Comparison of ENCODE assay signal across 26 cellular contexts in the genomic region with DNA sequence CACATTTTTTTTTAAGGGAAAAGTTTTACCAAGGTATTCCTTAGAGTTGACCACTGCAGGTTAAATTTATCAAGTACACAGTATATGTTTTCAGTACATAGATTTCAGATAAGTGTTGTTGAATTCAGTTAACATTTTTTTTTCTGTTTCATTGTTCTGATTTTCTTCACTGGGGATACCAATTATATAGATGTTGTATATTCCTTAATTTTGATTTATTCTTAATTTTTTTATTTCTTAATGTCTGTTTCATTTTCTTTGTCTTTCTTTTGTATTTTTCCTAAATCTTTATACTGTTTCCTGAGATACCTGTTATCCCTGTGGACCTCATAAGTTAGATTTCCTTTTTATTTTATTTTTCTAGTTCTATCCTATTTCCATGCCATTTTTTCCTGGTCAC.
"Had no signal": no experiment of that assay in that cellular context is flagged by ENCODE, and none has a peak within 500 bp of the region (broad histone marks: within the 10 kb centered on the region; RNA-seq: fewer than 3 reads in every experiment).

No MANE protein-coding gene starts in this region.

- H3K27ac ChIP-seq: stomach, suprapubic skin, testis, thoracic aorta, thyroid gland, tibial artery, tibial nerve, transverse colon, upper lobe of left lung, upper lobe of right lung, uterus, vagina had no signal

- ATAC-seq: stimulated activated effector memory CD8-positive, alpha-beta T cell treated with anti-CD3 and anti-CD28 coated beads, Interleukin-12 subunit alpha, Interleukin-12 subunit beta, amount 100 ng/mL, for 72 hours; stimulated activated memory B cell treated with anti-CD40 and anti-IgM and Interleukin-4, amounts not matched to agents 10 μg/mL and 1 μg/mL and 100 μg/mL, for 72 hours; stimulated activated naive B cell treated with anti-CD40 and anti-IgM and Interleukin-4, amounts not matched to agents 10 μg/mL and 1 μg/mL and 100 μg/mL, for 72 hours; stimulated activated naive CD8-positive, alpha-beta T cell treated with anti-CD3 and anti-CD28 coated beads, Interleukin-15, amount 100 ng/mL, for 72 hours; stimulated activated naive CD8-positive, alpha-beta T cell treated with anti-CD3 and anti-CD28 coated beads, Interleukin-15, Interleukin-2, amounts not matched to agents 100 U/mL and 50 U/mL, for 24 hours; upper lobe of right lung had no signal

- FAIRE-seq: urothelium cell line had no signal

- H3K4me1 ChIP-seq: stomach, suprapubic skin, testis, thyroid gland, tibial artery, tibial nerve, transverse colon, upper lobe of left lung, upper lobe of right lung, uterus, vagina had no signal

- H3K36me3 ChIP-seq: stomach, suprapubic skin, thoracic aorta, thyroid gland, tibial artery, tibial nerve, transverse colon, upper lobe of left lung, upper lobe of right lung, uterus, vagina had no signal

- H3K4me3 ChIP-seq: stomach, suprapubic skin, testis, thoracic aorta, thyroid gland, tibial artery, tibial nerve, transverse colon, upper lobe of left lung, upper lobe of right lung, uterus, vagina had no signal

- DNase-seq: stimulated activated CD4-positive, alpha-beta T cell treated with anti-CD3 and anti-CD28 coated beads, Interleukin-2, amount 100 ng/mL, for 48 hours; stimulated activated CD4-positive, alpha-beta T cell treated with anti-CD3 and anti-CD28 coated beads, Interleukin-4, amount 100 ng/mL, for 1 hour; stimulated activated CD4-positive, alpha-beta T cell treated with anti-CD3 and anti-CD28 coated beads, Interleukin-4, amount 100 ng/mL, for 24 hours; stimulated activated CD4-positive, alpha-beta T cell treated with anti-CD3 and anti-CD28 coated beads, Interleukin-4, amount 100 ng/mL, for 4 hours; stimulated activated CD8-positive, alpha-beta memory T cell treated with anti-CD3 and anti-CD28 coated beads, Interleukin-4, amount 100 ng/mL, for 48 hours; stimulated activated naive B cell treated with anti-CD40 and anti-IgM and Interleukin-4, amounts not matched to agents 10 μg/mL and 1 μg/mL and 100 μg/mL, for 72 hours; stimulated activated naive CD4-positive, alpha-beta T cell; stimulated activated naive CD4-positive, alpha-beta T cell treated with Interleukin-2 at 50 U/mL for 16 hours; stimulated activated naive CD8-positive, alpha-beta T cell treated with anti-CD3 and anti-CD28 coated beads, Interleukin-15, amount 100 ng/mL, for 72 hours; stimulated activated naive CD8-positive, alpha-beta T cell treated with anti-CD3 and anti-CD28 coated beads, Interleukin-15, Interleukin-2, amounts not matched to agents 100 U/mL and 50 U/mL, for 24 hours; stomach; substantia nigra; testis; thyroid gland; tibial artery; transverse colon; upper lobe of left lung; upper lobe of right lung; uterus had no signal

- H3K9me3 ChIP-seq: testis, thyroid gland, uterus, vagina had no signal

- H3K27me3 ChIP-seq: stomach, suprapubic skin, testis, thyroid gland, tibial artery, tibial nerve, transverse colon, upper lobe of left lung, upper lobe of right lung, uterus, vagina had no signal
